ENCODE assay signal across 26 cellular contexts in genomic region chr4:46956451-46956850, GRCh38. TPM values are rescaled to one million over a fixed set of nuclear protein-coding genes. Genes with fewer than 3 reads are reported as not detected.
"Had no signal": no experiment of that assay in that cellular context is flagged by ENCODE, and none has a peak within 500 bp of the region (broad histone marks: within the 10 kb centered on the region; RNA-seq: fewer than 3 reads in every experiment).

No MANE protein-coding gene starts in this region.

- H3K4me1 ChIP-seq: esophagus squamous epithelium, neural progenitor cell, pancreas, stomach had no signal

- FAIRE-seq: kidney, pancreas, small intestine, urothelium cell line had no signal

- H3K4me1 Mint-ChIP-seq: neural progenitor cell had no signal

- H3K9me3 Mint-ChIP-seq: effector memory CD8-positive, alpha-beta T cell; natural killer cell treated with Interleukin-12 subunit alpha and Interleukin-12 subunit beta and Interleukin-15 and Interleukin-18, amount 100 ng/mL, for 72 hours; neural progenitor cell; type B pancreatic cell had no signal

- H3K27ac Mint-ChIP-seq: effector memory CD8-positive, alpha-beta T cell; natural killer cell treated with Interleukin-12 subunit alpha and Interleukin-12 subunit beta and Interleukin-15 and Interleukin-18, amount 100 ng/mL, for 72 hours; neural progenitor cell; progenitor cell of endocrine pancreas; type B pancreatic cell had no signal

- H3K4me2 ChIP-seq: hepatocyte, neural progenitor cell had no signal

- H3K9ac ChIP-seq: neural progenitor cell had no signal

- H3K36me3 Mint-ChIP-seq: natural killer cell treated with Interleukin-12 subunit alpha and Interleukin-12 subunit beta and Interleukin-15 and Interleukin-18, amount 100 ng/mL, for 72 hours; neural progenitor cell; type B pancreatic cell had no signal

- H3K27me3 ChIP-seq: esophagus squamous epithelium, hepatocyte, stomach had no signal

- H3K36me3 ChIP-seq: esophagus squamous epithelium, neural progenitor cell, pancreas, stomach had no signal

- H2AFZ ChIP-seq: hepatocyte, neural progenitor cell had no signal

- H3K4me3 Mint-ChIP-seq: effector memory CD8-positive, alpha-beta T cell; natural killer cell treated with Interleukin-12 subunit alpha and Interleukin-12 subunit beta and Interleukin-15 and Interleukin-18, amount 100 ng/mL, for 72 hours; neural progenitor cell; type B pancreatic cell had no signal

- H3K9me3 ChIP-seq: esophagus squamous epithelium, pancreas, stomach had no signal

- H3K27ac ChIP-seq: esophagus squamous epithelium, hepatocyte, neural progenitor cell, pancreas, stomach had no signal

- DNase-seq: effector memory CD8-positive, alpha-beta T cell; esophagus squamous epithelium; foreskin melanocyte; head of caudate nucleus; kidney; left cardiac atrium; left ventricle myocardium superior; mesenchymal stem cell; midbrain; nucleus accumbens; pancreas; right cardiac atrium; small intestine; stimulated activated CD4-positive, alpha-beta T cell treated with anti-CD3 and anti-CD28 coated beads, Interleukin-12 subunit alpha, Interleukin-12 subunit beta, amount 100 ng/mL, for 4 hours; stimulated activated naive CD4-positive, alpha-beta T cell; stomach; substantia nigra had no signal

- H3K79me2 ChIP-seq: hepatocyte had no signal

- H3K4me3 ChIP-seq: esophagus squamous epithelium, hepatocyte, lung, neural progenitor cell, pancreas, stomach had no signal

- ATAC-seq: effector memory CD8-positive, alpha-beta T cell; left cardiac atrium; left ventricle myocardium superior; natural killer cell treated with Interleukin-12 subunit alpha and Interleukin-12 subunit beta and Interleukin-15 and Interleukin-18, amount 100 ng/mL, for 72 hours; pancreas; right cardiac atrium had no signal

RNA-seq across cellular contexts. Expression of gene GABRA4, which starts 36.9 kb away (rescaled TPM):
- total RNA-seq: epithelial cell of proximal tubule; natural killer cell treated with Interleukin-12 subunit alpha and Interleukin-12 subunit beta and Interleukin-15 and Interleukin-18, amount 100 ng/mL, for 72 hours; progenitor cell of endocrine pancreas had no signal
- polyA plus RNA-seq: lung had no signal

RNA-seq across cellular contexts. Expression of gene COX7B2, which starts 47.4 kb away (rescaled TPM):
- total RNA-seq: epithelial cell of proximal tubule; esophagus squamous epithelium; hepatocyte; kidney; left cardiac atrium; left ventricle myocardium superior; lung; natural killer cell treated with Interleukin-12 subunit alpha and Interleukin-12 subunit beta and Interleukin-15 and Interleukin-18, amount 100 ng/mL, for 72 hours; pancreas; progenitor cell of endocrine pancreas; right cardiac atrium; stomach had no signal
- polyA plus RNA-seq: hepatocyte, lung, pancreas, right cardiac atrium, small intestine, stomach, thymus had no signal
